ENCODE assay signal across 24 cellular contexts in the genomic region with DNA sequence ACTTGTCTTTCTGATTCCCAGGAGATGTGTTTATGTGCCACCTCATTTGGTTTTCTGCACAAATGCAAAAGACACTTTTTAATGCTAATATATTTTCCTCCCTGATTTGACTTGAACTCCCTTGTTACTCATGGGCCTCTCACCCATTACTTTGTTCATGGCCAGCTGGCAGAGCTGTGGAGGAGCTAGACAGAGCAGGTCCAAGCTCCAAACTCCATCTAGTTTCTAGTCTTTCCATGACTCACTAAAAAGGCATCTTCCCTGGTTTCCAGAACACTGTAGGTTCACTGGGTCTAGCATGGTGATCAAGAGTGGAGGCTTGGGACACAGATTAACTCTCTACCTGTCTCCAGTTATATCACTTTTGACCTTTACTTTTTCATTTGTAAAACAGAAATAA.
DNase-seq lines count a peak whose midpoint lies in the region; ATAC-seq and TF ChIP-seq lines count a peak whose summit lies in the region.
"Had no signal": no experiment of that assay in that cellular context is flagged by ENCODE, and none has a peak within 500 bp of the region (broad histone marks: within the 10 kb centered on the region; RNA-seq: fewer than 3 reads in every experiment).

No MANE protein-coding gene starts in this region.

- no peak for DNase-seq in left ventricle myocardium superior
- DNase-seq in Right ventricle myocardium inferior (ENCODE audit: missing footprints): no peak
- peak; percentile 46 for DNase-seq in epithelial cell of proximal tubule (ENCODE audit: low read depth)
- DNase-seq in medulla oblongata (ENCODE audit: extremely low spot score): no peak
- DNase-seq in G401 (ENCODE audit: low spot score): no peak
- DNase-seq: CD4-positive, alpha-beta T cell; COR-L47; DMS53; GDM1; HCEC 1CT; NCI-H1092; NCI-H1417 treated with DMSO at 0.1 percent for 48 hours; NCI-H1694 treated with DMSO at 0.1 percent for 48 hours; NCI-H2081; NCI-H2227 treated with DMSO at 0.1 percent for 48 hours; NCI-H526 treated with DMSO at 0.1 percent for 48 hours; PC-9; RPMI8226; SHP77 treated with DMSO at 0.1 percent for 48 hours had no signal

- ATAC-seq in left ventricle myocardium superior (peak; percentile 30), Right ventricle myocardium inferior (no peak), HG02938 (IDR thresholded peaks at IDR 0.05; ENCODE audit: unreplicated experiment) (no peak)
- ATAC-seq: GM12878 had no signal

- no peaks in the 10 kb centered on the region for H3K27me3 Mint-ChIP-seq in nephron (ENCODE audit: low read depth)

- H3K9me3 Mint-ChIP-seq in nephron: peaks cover 12% of the 10 kb centered on the region
- H3K9me3 Mint-ChIP-seq: CD4-positive, alpha-beta T cell had no signal

- intact Hi-C loops in left ventricle myocardium superior (cut with micrococcal nuclease) (no loop called here), Right ventricle myocardium inferior (cut with DNase I) (no loop called here)

- H3K27ac Mint-ChIP-seq in nephron: peak overlapping the region in 2 of 3 experiments; percentile 27 to 76
- H3K27ac Mint-ChIP-seq: CD4-positive, alpha-beta T cell; IgD-negative memory B cell had no signal

- H3K4me3 Mint-ChIP-seq in nephron: no peak overlapping the region
- H3K4me3 Mint-ChIP-seq: CD4-positive, alpha-beta T cell; IgD-negative memory B cell had no signal

- TF ChIP-seq CTCF in epithelial cell of proximal tubule (conservative IDR thresholded peaks at IDR 0.05; ENCODE audit: low read depth, low read length): no peak
- TF ChIP-seq CTCF in nephron (IDR thresholded peaks at IDR 0.05; ENCODE audit: unreplicated experiment in 3 of 3): no peak

- H3K4me1 Mint-ChIP-seq in nephron: peaks cover 29% of the 10 kb centered on the region
- H3K4me1 Mint-ChIP-seq: IgD-negative memory B cell had no signal

- in situ Hi-C loops in G401 (cut with HindIII; ENCODE audit: low sequenced_read_pairs): no loop called here

- H3K4me3 ChIP-seq in epithelial cell of proximal tubule (ENCODE audit: low read depth, low read length): no peak overlapping the region
- H3K4me3 ChIP-seq: BLaER1, GM12878, PC-9 had no signal

- H3K36me3 Mint-ChIP-seq in nephron (ENCODE audit: low read depth): no peaks in the 10 kb centered on the region
- H3K36me3 Mint-ChIP-seq: IgD-negative memory B cell had no signal
